ENCODE assay signal across 7 cellular contexts in genomic region chr12:33520505-33521302, GRCh38.
DNase-seq lines count a peak whose midpoint lies in the region; ATAC-seq and TF ChIP-seq lines count a peak whose summit lies in the region.
"Not testable (repeated sequence)": the region's sequence is repeated elsewhere in the genome, so short reads cannot be mapped to it uniquely, and the experiment has no call there.

No MANE protein-coding gene starts in this region.

- not testable (repeated sequence) for H3K27me3 ChIP-seq in HUES6 (ENCODE audit: control insufficient read depth, insufficient read depth, low read length); hepatocyte; mucosa of stomach (ENCODE audit: control insufficient read depth, insufficient read depth, low read length)

- H3K4me1 ChIP-seq in HUES6 (ENCODE audit: control insufficient read depth, insufficient read depth, low read length); hepatocyte (ENCODE audit: insufficient read depth); mucosa of stomach (ENCODE audit: control insufficient read depth, insufficient read depth, low read length): not testable (repeated sequence)

- H3K36me3 ChIP-seq in HUES6 (ENCODE audit: control insufficient read depth, insufficient read depth, low read length); hepatocyte (replicated peaks; ENCODE audit: insufficient read depth, low read depth); mucosa of stomach (ENCODE audit: control insufficient read depth, insufficient read depth, low read length): not testable (repeated sequence)

- H3K36me3 Mint-ChIP-seq in WTC11, result peaks cover 21% of the 10 kb centered on the region

- POLR2A ChIA-PET in WTC11 (lab: Charles Lee), result not testable (repeated sequence)

- peaks cover 40% of the 10 kb centered on the region for H3K9me3 Mint-ChIP-seq in WTC11

- H3K9me2 ChIP-seq in hepatocyte (replicated peaks; ENCODE audit: insufficient read depth), result not testable (repeated sequence)

- not testable (repeated sequence) for H3K79me2 ChIP-seq in hepatocyte

- not testable (repeated sequence) for H4K20me1 ChIP-seq in hepatocyte (ENCODE audit: insufficient read depth, poor library complexity, severe bottlenecking)

- peak overlapping the region; percentile 62; the same call in 1 of the 2 replicates for H3K27ac Mint-ChIP-seq in WTC11

- not testable (repeated sequence) for H3K9me3 ChIP-seq in HUES6 (ENCODE audit: control insufficient read depth, insufficient read depth, low read depth, low read length); hepatocyte (ENCODE audit: low read depth); mucosa of stomach (ENCODE audit: control insufficient read depth, low read length)

- TF ChIP-seq CTCF in WTC11 (IDR thresholded peaks at IDR 0.05); hepatocyte (IDR thresholded peaks at IDR 0.05; ENCODE audit: poor library complexity): not testable (repeated sequence)

- not testable (repeated sequence) for H3K9ac ChIP-seq in HUES6 (ENCODE audit: low read length); mucosa of stomach (ENCODE audit: low read length)

- CTCF ChIA-PET in WTC11 (lab: Charles Lee), result interaction anchor here (0.6 to 1.0 kb wide), 2 partner anchors 9 to 68 kb away, joined by 3 to 4 read pairs; no protein-coding TSS in a partner anchor

- ATAC-seq in WTC11, result peak; percentile 48

- not testable (repeated sequence) for H2AFZ ChIP-seq in hepatocyte

- H3K4me3 ChIP-seq in HUES6 (ENCODE audit: low read depth, low read length) (0 out of 2 replicates have a peak overlapping the region, but pooled peaks have one; percentile 21), mucosa of stomach (ENCODE audit: low read length) (peak overlapping the region; percentile 12)
- not testable (repeated sequence) for H3K4me3 ChIP-seq in hepatocyte

- DNase-seq in DMS153 (lab: John Stamatoyannopoulos, UW) (peak; percentile 75), NCI-H187 (lab: John Stamatoyannopoulos, UW) (peak; percentile 8 to 34), NCI-H82 (lab: John Stamatoyannopoulos, UW) (peak; percentile 36), WTC11 (ENCODE audit: low spot score) (peak; percentile 61)
- DNase-seq in hepatocyte (ENCODE audit: low spot score), result not testable (repeated sequence)

- WGBS in hepatocyte (ENCODE audit: low lambda C conversion rate, missing lambda C conversion rate), result 69% methylated on average over 12 of the region's 12 CpGs

- not testable (repeated sequence) for H3K27ac ChIP-seq in HUES6 (ENCODE audit: low read depth, low read length); hepatocyte

- not testable (repeated sequence) for H3K27me3 Mint-ChIP-seq in WTC11 (ENCODE audit: low read depth)

- H3K4me2 ChIP-seq in hepatocyte, result peak overlapping the region; percentile 29

- peaks cover 11% of the 10 kb centered on the region for H3K4me1 Mint-ChIP-seq in WTC11

- H3K4me3 Mint-ChIP-seq in WTC11, result peak overlapping the region; percentile 40

TF ChIP-seq in WTC11, 78 proteins besides CTCF, POLR2A, EP300 and RAD21:
- TF ChIP-seq FOXK1 (CRISPR knock-in tag; IDR thresholded peaks at IDR 0.05) (peak; percentile 34; the same call in 1 of the 2 replicates), KAT7 (CRISPR knock-in tag; IDR thresholded peaks at IDR 0.05; ENCODE audit: borderline replicate concordance) (0 out of 2 replicates have a peak, but pooled peaks have one; percentile 64)
